In genomic region chr21:45522381-45522780, GRCh38 we compare ENCODE assay signal across 16 cellular contexts. TPM values are rescaled to one million over a fixed set of nuclear protein-coding genes. Genes with fewer than 3 reads are reported as not detected.
DNase-seq lines count a peak whose midpoint lies in the region; ATAC-seq and TF ChIP-seq lines count a peak whose summit lies in the region.
"Had no signal": no experiment of that assay in that cellular context is flagged by ENCODE, and none has a peak within 500 bp of the region (broad histone marks: within the 10 kb centered on the region; RNA-seq: fewer than 3 reads in every experiment).

No MANE protein-coding gene starts in this region.

- no peak overlapping the region for H3K27ac Mint-ChIP-seq in CD8-positive, alpha-beta T cell
- H3K27ac Mint-ChIP-seq in activated T-cell treated with anti-CD3 and anti-CD28 coated beads, Interleukin-2, amount 50 U/mL, for 72 hours: no peak overlapping the region
- H3K27ac Mint-ChIP-seq: CD8-positive, alpha-beta memory T cell had no signal

- peaks cover 31% of the 10 kb centered on the region for H3K9me3 Mint-ChIP-seq in CD8-positive, alpha-beta T cell
- peaks cover 23 to 28% of the 10 kb centered on the region in 2 donors for H3K9me3 Mint-ChIP-seq in activated T-cell treated with anti-CD3 and anti-CD28 coated beads, Interleukin-2, amount 50 U/mL, for 72 hours

- peaks cover 55% of the 10 kb centered on the region for H3K36me3 ChIP-seq in neutrophil
- H3K36me3 ChIP-seq in sigmoid colon: peaks cover 0 to 8% (median 0%) of the 10 kb centered on the region in 4 donors
- no peaks in the 10 kb centered on the region for H3K36me3 ChIP-seq in CD8-positive, alpha-beta T cell (ENCODE audit: insufficient read depth, low read length)

- H3K4me1 Mint-ChIP-seq in CD8-positive, alpha-beta T cell (ENCODE audit: low read depth): peaks cover 3% of the 10 kb centered on the region
- peaks cover 15% of the 10 kb centered on the region for H3K4me1 Mint-ChIP-seq in activated T-cell treated with anti-CD3 and anti-CD28 coated beads, Interleukin-2, amount 50 U/mL, for 72 hours (ENCODE audit: low read depth)

- no peak for ATAC-seq in CD8-positive, alpha-beta T cell
- ATAC-seq in activated T-cell treated with anti-CD3 and anti-CD28 coated beads, Interleukin-2, amount 50 U/mL, for 72 hours (replicated peaks in 1 of 2): no peak

- intact Hi-C loops in sigmoid colon (cut with DNase I): no loop called here
- intact Hi-C loops in CD8-positive, alpha-beta T cell (cut with DNase I, micrococcal nuclease): loop anchor here in 1 of 2 experiments (5.0 kb wide), 1 partner anchor 45 kb away; no protein-coding TSS in a partner anchor

- H3K9me3 ChIP-seq in neutrophil (no peaks in the 10 kb centered on the region), sigmoid colon (peaks cover 2 to 14% (median 8%) of the 10 kb centered on the region in 4 donors)
- H3K9me3 ChIP-seq in CD8-positive, alpha-beta T cell (ENCODE audit: low read length): peaks cover 14% of the 10 kb centered on the region
- H3K9me3 ChIP-seq: HAP-1 had no signal

- H3K36me3 Mint-ChIP-seq in CD8-positive, alpha-beta T cell: peaks cover 60% of the 10 kb centered on the region
- peaks cover 40 to 62% of the 10 kb centered on the region in 2 donors for H3K36me3 Mint-ChIP-seq in activated T-cell treated with anti-CD3 and anti-CD28 coated beads, Interleukin-2, amount 50 U/mL, for 72 hours (ENCODE audit: insufficient read depth in 2 of 2)

- no peaks in the 10 kb centered on the region for H3K27me3 Mint-ChIP-seq in CD8-positive, alpha-beta T cell (ENCODE audit: low read depth)
- no peaks in the 10 kb centered on the region for H3K27me3 Mint-ChIP-seq in activated T-cell treated with anti-CD3 and anti-CD28 coated beads, Interleukin-2, amount 50 U/mL, for 72 hours (ENCODE audit: low read depth)
- H3K27me3 Mint-ChIP-seq: CD8-positive, alpha-beta memory T cell had no signal

- POLR2A ChIA-PET in CD8-positive, alpha-beta T cell (lab: Charles Lee): no interaction called here

- no peak for TF ChIP-seq POLR2A in sigmoid colon (IDR thresholded peaks at IDR 0.05)

- H3K4me3 Mint-ChIP-seq in CD8-positive, alpha-beta T cell: no peak overlapping the region
- H3K4me3 Mint-ChIP-seq in activated T-cell treated with anti-CD3 and anti-CD28 coated beads, Interleukin-2, amount 50 U/mL, for 72 hours: no peak overlapping the region
- H3K4me3 Mint-ChIP-seq: CD8-positive, alpha-beta memory T cell had no signal

- DNase-seq in stimulated activated CD4-positive, alpha-beta T cell treated with anti-CD3 and anti-CD28 coated beads, Interleukin-15, amount 100 ng/mL, for 24 hours: peak; percentile 0
- no peak for DNase-seq in stimulated activated CD4-positive, alpha-beta T cell treated with anti-CD3 and anti-CD28 coated beads, Interleukin-12 subunit alpha, Interleukin-12 subunit beta, amount 100 ng/mL, for 4 hours
- DNase-seq in sigmoid colon (peak; percentile 18), DMS79 treated with DMSO at 0.1 percent for 48 hours (lab: John Stamatoyannopoulos, UW) (no peak)
- no peak for DNase-seq in effector CD4-positive, alpha-beta T cell
- no peak for DNase-seq in CD8-positive, alpha-beta T cell
- DNase-seq in activated T-cell treated with anti-CD3 and anti-CD28 coated beads, Interleukin-2, amount 50 U/mL, for 72 hours: no peak
- DNase-seq: 8988T; CD8-positive, alpha-beta memory T cell; COR-L47; DMS 273 treated with DMSO at 0.1 percent for 48 hours; DMS53; GM23248 had no signal

- TF ChIP-seq EP300 in sigmoid colon (IDR thresholded peaks at IDR 0.05): no peak

- H3K27me3 ChIP-seq in neutrophil (no peaks in the 10 kb centered on the region), sigmoid colon (no peaks in the 10 kb centered on the region)
- no peaks in the 10 kb centered on the region for H3K27me3 ChIP-seq in CD8-positive, alpha-beta T cell (ENCODE audit: insufficient read depth, low read length)
- H3K27me3 ChIP-seq: BLaER1 had no signal

- TF ChIP-seq CTCF in neutrophil (IDR thresholded peaks at IDR 0.05) (no peak), sigmoid colon (IDR thresholded peaks at IDR 0.05) (no peak)
- TF ChIP-seq CTCF in CD8-positive, alpha-beta T cell (IDR thresholded peaks at IDR 0.05): no peak

- H3K27ac ChIP-seq in neutrophil (peak overlapping the region; percentile 93), sigmoid colon (no peak overlapping the region)
- H3K27ac ChIP-seq in CD8-positive, alpha-beta T cell (ENCODE audit: low read depth, low read length): no peak overlapping the region
- H3K27ac ChIP-seq: BLaER1, GM23248 had no signal

- H3K4me1 ChIP-seq in neutrophil (ENCODE audit: control insufficient read depth in 1 of 2, insufficient read depth in 1 of 2, low read depth in 1 of 2, low read length in 1 of 2): peaks cover 37 to 49% of the 10 kb centered on the region in 2 experiments
- H3K4me1 ChIP-seq in sigmoid colon: no peaks in the 10 kb centered on the region
- H3K4me1 ChIP-seq in CD8-positive, alpha-beta T cell (ENCODE audit: insufficient read depth, low read length): no peaks in the 10 kb centered on the region
- H3K4me1 ChIP-seq: HAP-1 had no signal

- H3K4me3 ChIP-seq in neutrophil (ENCODE audit: low read depth in 1 of 2, low read length in 1 of 2): no peak overlapping the region
- H3K4me3 ChIP-seq in sigmoid colon: no peak overlapping the region
- H3K4me3 ChIP-seq in CD8-positive, alpha-beta T cell (ENCODE audit: low read depth, low read length): no peak overlapping the region
- H3K4me3 ChIP-seq: BLaER1, GM23248, HAP-1 had no signal

- CTCF ChIA-PET in CD8-positive, alpha-beta T cell (lab: Charles Lee): no interaction called here

- WGBS in sigmoid colon, 2 donors: 96 to 98% methylated on average over 6 of the region's 6 CpGs

RNA-seq across cellular contexts. Expression of gene SLC19A1, which starts 19.9 kb away (rescaled TPM):
- total RNA-seq in sigmoid colon: 1 to 10 TPM; 2.1 to 6.4 (median 2.5) TPM
- 10 to 100 TPM in 1 of 3 donors, 1 to 10 TPM in 2; 1.8 to 10.7 (median 3.2) TPM for polyA plus RNA-seq in sigmoid colon
- total RNA-seq in CD8-positive, alpha-beta T cell: 1 to 10 TPM; 8.8 to 9.0 TPM
- total RNA-seq in activated T-cell treated with anti-CD3 and anti-CD28 coated beads, Interleukin-2, amount 50 U/mL, for 72 hours: 10 to 100 TPM; 30.4 to 40.1 TPM

Comparison
In these comparisons a context has a peak if more than half of its experiments do, and no peak if none do; other contexts are left out.
1. DNase-seq: peak in stimulated activated CD4-positive, alpha-beta T cell treated with anti-CD3 and anti-CD28 coated beads, Interleukin-15, amount 100 ng/mL, for 24 hours (single experiment) and sigmoid colon (single experiment); none in stimulated activated CD4-positive, alpha-beta T cell treated with anti-CD3 and anti-CD28 coated beads, Interleukin-12 subunit alpha, Interleukin-12 subunit beta, amount 100 ng/mL, for 4 hours (single experiment), effector CD4-positive, alpha-beta T cell (single experiment), DMS79 treated with DMSO at 0.1 percent for 48 hours (single experiment), CD8-positive, alpha-beta T cell (0 of 7) and activated T-cell treated with anti-CD3 and anti-CD28 coated beads, Interleukin-2, amount 50 U/mL, for 72 hours (0 of 2).